Comparison of ENCODE assay signal across 1 cellular context in genomic region chr9:4739587-4740372, GRCh38.
TF ChIP-seq lines count a peak whose summit lies in the region.

No MANE protein-coding gene starts in this region.

TF ChIP-seq in GM23338, 12 proteins besides CTCF, POLR2A, EP300 and RAD21 (continued from another document):
- TF ChIP-seq ZNF462 (CRISPR knock-in tag; IDR thresholded peaks at IDR 0.05) (no peak), POLR2AphosphoS5 (IDR thresholded peaks at IDR 0.05; ENCODE audit: low read depth) (no peak), CREB1 (CRISPR knock-in tag; IDR thresholded peaks at IDR 0.05; ENCODE audit: low read depth) (no peak), ZNF114 (CRISPR knock-in tag; IDR thresholded peaks at IDR 0.05) (no peak), STAT1 (IDR thresholded peaks at IDR 0.05; ENCODE audit: unreplicated experiment) (no peak), ETS1 (IDR thresholded peaks at IDR 0.05) (no peak), REST (IDR thresholded peaks at IDR 0.05; ENCODE audit: unreplicated experiment) (no peak), JUNB (IDR thresholded peaks at IDR 0.05; ENCODE audit: unreplicated experiment) (no peak), ZNF331 (CRISPR knock-in tag; IDR thresholded peaks at IDR 0.05; ENCODE audit: low read depth) (no peak), NANOG (IDR thresholded peaks at IDR 0.05; ENCODE audit: borderline replicate concordance) (no peak), EZH2 (IDR thresholded peaks at IDR 0.05; ENCODE audit: low read depth, unreplicated experiment) (no peak)
